24 cellular contexts compared by ENCODE assay signal in the genomic region with DNA sequence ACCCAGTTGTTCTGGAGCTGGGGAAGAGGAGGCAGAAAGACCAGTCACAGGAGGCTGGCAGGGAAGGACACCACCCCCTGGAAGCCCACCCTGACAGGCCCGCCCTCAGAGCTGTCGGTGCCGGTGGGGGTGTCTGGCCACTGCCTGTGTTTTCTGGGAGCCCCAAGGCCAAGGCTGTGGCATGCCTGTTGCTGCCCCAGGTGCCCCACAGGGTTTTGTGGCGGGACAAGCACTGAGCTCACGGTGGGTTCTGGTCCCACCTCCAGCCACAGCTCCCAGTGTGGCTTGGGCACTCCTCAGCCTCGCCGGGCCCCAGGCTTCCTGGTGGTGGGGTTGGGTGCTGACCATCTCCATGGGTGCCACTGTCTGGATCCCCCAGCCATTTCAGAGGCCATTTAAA.
"Had no signal": no experiment of that assay in that cellular context is flagged by ENCODE, and none has a peak within 500 bp of the region (broad histone marks: within the 10 kb centered on the region; RNA-seq: fewer than 3 reads in every experiment).

No MANE protein-coding gene starts in this region.

- H3K9me3 Mint-ChIP-seq: activated B cell treated with CpG ODN at 0.5 μM for 24 hours; activated CD4-positive, alpha-beta memory T cell treated with anti-CD3 and anti-CD28 coated beads for 36 hours; activated CD4-positive, alpha-beta T cell treated with anti-CD3 and anti-CD28 coated beads, Interleukin-2, amount 10 ng/mL, durations not matched to agents 24 days and 14 days; activated naive CD4-positive, alpha-beta T cell treated with anti-CD3 and anti-CD28 coated beads for 36 hours; activated T-helper 17 cell treated with anti-CD3 and anti-CD28 coated beads, Interleukin-2, amount 50 U/mL, for 72 hours; T-cell had no signal

- H2AFZ ChIP-seq: PC-9 had no signal

- H3K27ac ChIP-seq: brain microvascular endothelial cell, KMS-11, PC-9, SK-N-MC had no signal

- H3K4me2 ChIP-seq: KMS-11, PC-9 had no signal

- H3K9ac ChIP-seq: KMS-11 had no signal

- H3K4me3 ChIP-seq: PC-9, SK-N-MC had no signal

- H3K36me3 Mint-ChIP-seq: activated naive CD8-positive, alpha-beta T cell had no signal

- H3K27me3 ChIP-seq: brain microvascular endothelial cell had no signal

- H3K36me3 ChIP-seq: brain microvascular endothelial cell had no signal

- H3K4me3 Mint-ChIP-seq: activated B cell treated with CpG ODN at 0.5 μM for 24 hours; activated CD4-positive, alpha-beta memory T cell treated with anti-CD3 and anti-CD28 coated beads for 36 hours; activated CD4-positive, alpha-beta T cell treated with anti-CD3 and anti-CD28 coated beads, Interleukin-2, amount 10 ng/mL, durations not matched to agents 24 days and 14 days; activated naive CD4-positive, alpha-beta T cell treated with anti-CD3 and anti-CD28 coated beads for 36 hours; activated naive CD8-positive, alpha-beta T cell; activated T-helper 17 cell treated with anti-CD3 and anti-CD28 coated beads, Interleukin-2, amount 50 U/mL, for 72 hours; T-cell had no signal

- DNase-seq: activated B cell treated with CpG ODN at 0.5 μM for 24 hours; activated CD4-positive, alpha-beta memory T cell treated with anti-CD3 and anti-CD28 coated beads for 36 hours; activated CD4-positive, alpha-beta T cell treated with anti-CD3 and anti-CD28 coated beads for 1 hour; activated CD4-positive, alpha-beta T cell treated with anti-CD3 and anti-CD28 coated beads, Interleukin-2, amount 10 ng/mL, durations not matched to agents 24 days and 14 days; activated gamma-delta T cell; activated naive CD4-positive, alpha-beta T cell treated with anti-CD3 and anti-CD28 coated beads for 36 hours; activated T-cell treated with anti-CD3 and anti-CD28 coated beads for 4 hours; activated T-cell treated with anti-CD3 and anti-CD28 coated beads, Interleukin-2, amount 50 U/mL, for 48 hours; amygdala; brain microvascular endothelial cell; cerebellar nuclear complex; NCI-H1092 treated with DMSO at 0.1 percent for 48 hours; NCI-H1417 treated with DMSO at 0.1 percent for 48 hours; NCI-H2029; NCI-H226; PC-9; SIG-M5; T-cell; T-helper 2 cell; T1000 had no signal

- H3K27me3 Mint-ChIP-seq: activated B cell treated with CpG ODN at 0.5 μM for 24 hours; activated CD4-positive, alpha-beta memory T cell treated with anti-CD3 and anti-CD28 coated beads for 36 hours; activated CD4-positive, alpha-beta T cell treated with anti-CD3 and anti-CD28 coated beads, Interleukin-2, amount 10 ng/mL, durations not matched to agents 24 days and 14 days; activated naive CD8-positive, alpha-beta T cell; activated T-helper 17 cell treated with anti-CD3 and anti-CD28 coated beads, Interleukin-2, amount 50 U/mL, for 72 hours; T-cell had no signal

- ATAC-seq: activated T-helper 17 cell treated with anti-CD3 and anti-CD28 coated beads, Interleukin-2, amount 50 U/mL, for 72 hours; T-cell had no signal

- H3K27ac Mint-ChIP-seq: activated B cell treated with CpG ODN at 0.5 μM for 24 hours; activated CD4-positive, alpha-beta memory T cell treated with anti-CD3 and anti-CD28 coated beads for 36 hours; activated CD4-positive, alpha-beta T cell treated with anti-CD3 and anti-CD28 coated beads, Interleukin-2, amount 10 ng/mL, durations not matched to agents 24 days and 14 days; activated naive CD4-positive, alpha-beta T cell treated with anti-CD3 and anti-CD28 coated beads for 36 hours; activated naive CD8-positive, alpha-beta T cell; activated T-helper 17 cell treated with anti-CD3 and anti-CD28 coated beads, Interleukin-2, amount 50 U/mL, for 72 hours; T-cell had no signal

- H3K4me1 Mint-ChIP-seq: activated B cell treated with CpG ODN at 0.5 μM for 24 hours; activated CD4-positive, alpha-beta T cell treated with anti-CD3 and anti-CD28 coated beads, Interleukin-2, amount 10 ng/mL, durations not matched to agents 24 days and 14 days; activated T-helper 17 cell treated with anti-CD3 and anti-CD28 coated beads, Interleukin-2, amount 50 U/mL, for 72 hours; T-cell had no signal
